In the genomic region with DNA sequence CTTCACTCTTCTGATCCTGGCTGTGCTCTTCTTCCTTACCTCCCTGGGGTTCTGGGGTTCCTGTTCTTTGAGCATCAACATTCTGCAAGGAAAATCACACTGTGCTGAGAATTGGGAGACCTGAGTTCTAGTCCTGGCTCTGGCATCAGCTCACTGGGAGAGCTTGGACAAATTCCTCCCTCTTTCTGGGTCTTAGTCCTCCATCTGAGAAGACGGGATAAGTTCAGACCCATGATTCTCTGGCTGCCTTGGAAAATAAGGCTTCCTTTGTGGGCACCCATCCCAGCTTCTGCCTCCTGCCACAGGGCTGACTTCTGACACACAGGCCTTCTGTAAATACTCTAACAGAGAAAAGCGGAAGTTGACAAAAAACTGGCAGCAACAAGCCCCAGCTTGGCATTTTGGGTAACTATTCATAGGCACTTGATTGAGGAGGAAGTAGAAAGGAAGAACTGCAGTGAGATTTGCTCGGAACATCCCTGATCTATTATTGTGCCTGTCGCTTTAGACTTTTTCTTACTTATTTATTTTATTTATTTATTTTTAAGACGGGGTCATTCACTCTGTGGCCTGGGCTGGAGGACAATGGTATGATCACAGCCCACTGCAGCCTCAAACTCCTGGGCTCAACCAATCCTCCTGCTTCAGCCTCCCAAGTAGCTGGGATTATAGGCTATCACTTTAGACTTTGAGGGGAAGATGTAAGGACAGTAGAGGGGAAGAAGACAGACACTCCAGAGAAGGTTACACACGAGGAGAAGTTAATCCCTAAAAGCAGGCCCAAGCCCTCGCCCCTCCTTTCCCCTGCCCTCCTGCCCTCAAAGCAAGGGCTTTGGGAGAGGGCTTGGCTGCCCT, we compare ENCODE assay signal across 1 cellular context.
A peak's percentile ranks its signal among the peaks of the same experiment; 100 is the strongest.
TF ChIP-seq lines count a peak whose summit lies in the region.

No MANE protein-coding gene starts in this region.

TF ChIP-seq in HepG2, 621 proteins besides CTCF, POLR2A, EP300 and RAD21 (continued from another document and continues in another):
- TF ChIP-seq PHF8 (CRISPR knock-in tag; IDR thresholded peaks at IDR 0.05) (peak; percentile 63), NFE2L2 (IDR thresholded peaks at IDR 0.05; ENCODE audit: low read length) (no peak), ZNF138 (CRISPR knock-in tag; IDR thresholded peaks at IDR 0.05; ENCODE audit: low read depth) (no peak), ZNF121 (CRISPR knock-in tag; IDR thresholded peaks at IDR 0.05) (no peak), IKZF4 (CRISPR knock-in tag; IDR thresholded peaks at IDR 0.05; ENCODE audit: borderline replicate concordance, low read depth, not compliant biosample characterization) (no peak), REXO4 (CRISPR knock-in tag; IDR thresholded peaks at IDR 0.05; ENCODE audit: borderline replicate concordance) (no peak), TCF7L2 (IDR thresholded peaks at IDR 0.05; ENCODE audit: low read depth, low read length) (no peak), SMAD1 (CRISPR knock-in tag; IDR thresholded peaks at IDR 0.05; ENCODE audit: borderline replicate concordance, low read depth) (no peak), ZFP62 (CRISPR knock-in tag; IDR thresholded peaks at IDR 0.05) (no peak), ZNF772 (CRISPR knock-in tag; IDR thresholded peaks at IDR 0.05) (no peak), ZNF143 (CRISPR knock-in tag; IDR thresholded peaks at IDR 0.05) (peak; percentile 82), CEBPB (IDR thresholded peaks at IDR 0.05; ENCODE audit: borderline replicate concordance, low read depth, low read length) (no peak), TEAD3 (CRISPR knock-in tag; optimal IDR thresholded peaks at IDR 0.05; ENCODE audit: borderline replicate concordance) (peak; percentile 35), DR1 (CRISPR knock-in tag; IDR thresholded peaks at IDR 0.05) (no peak), ZFP1 (CRISPR knock-in tag; IDR thresholded peaks at IDR 0.05) (no peak), NR2C2 (CRISPR knock-in tag; IDR thresholded peaks at IDR 0.05; ENCODE audit: borderline replicate concordance) (peak; percentile 43; the same call in 1 of the 2 replicates), ZNF264 (CRISPR knock-in tag; IDR thresholded peaks at IDR 0.05) (no peak), ARNT (IDR thresholded peaks at IDR 0.05) (no peak), HOXA5 (CRISPR knock-in tag; IDR thresholded peaks at IDR 0.05) (no peak), ZFP41 (CRISPR knock-in tag; IDR thresholded peaks at IDR 0.05; ENCODE audit: borderline replicate concordance) (no peak), PITX1 (CRISPR knock-in tag; IDR thresholded peaks at IDR 0.05) (no peak; the same call in 1 of the 2 replicates), SPEN (CRISPR knock-in tag; IDR thresholded peaks at IDR 0.05; ENCODE audit: low read depth) (no peak), ZBTB8A (CRISPR knock-in tag; IDR thresholded peaks at IDR 0.05; ENCODE audit: borderline replicate concordance, low read depth) (no peak), EHMT2 (IDR thresholded peaks at IDR 0.05; ENCODE audit: borderline replicate concordance, low read depth, low read length) (0 out of 2 replicates have a peak, but pooled peaks have one; percentile 33), GATAD1 (CRISPR knock-in tag; IDR thresholded peaks at IDR 0.05) (no peak)
- TF ChIP-seq, protein P1, sequence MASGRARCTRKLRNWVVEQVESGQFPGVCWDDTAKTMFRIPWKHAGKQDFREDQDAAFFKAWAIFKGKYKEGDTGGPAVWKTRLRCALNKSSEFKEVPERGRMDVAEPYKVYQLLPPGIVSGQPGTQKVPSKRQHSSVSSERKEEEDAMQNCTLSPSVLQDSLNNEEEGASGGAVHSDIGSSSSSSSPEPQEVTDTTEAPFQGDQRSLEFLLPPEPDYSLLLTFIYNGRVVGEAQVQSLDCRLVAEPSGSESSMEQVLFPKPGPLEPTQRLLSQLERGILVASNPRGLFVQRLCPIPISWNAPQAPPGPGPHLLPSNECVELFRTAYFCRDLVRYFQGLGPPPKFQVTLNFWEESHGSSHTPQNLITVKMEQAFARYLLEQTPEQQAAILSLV (CRISPR knock-in tag; IDR thresholded peaks at IDR 0.05; ENCODE audit: borderline replicate concordance), result no peak; the same call in 1 of the 2 replicates
- TF ChIP-seq, protein P2, sequence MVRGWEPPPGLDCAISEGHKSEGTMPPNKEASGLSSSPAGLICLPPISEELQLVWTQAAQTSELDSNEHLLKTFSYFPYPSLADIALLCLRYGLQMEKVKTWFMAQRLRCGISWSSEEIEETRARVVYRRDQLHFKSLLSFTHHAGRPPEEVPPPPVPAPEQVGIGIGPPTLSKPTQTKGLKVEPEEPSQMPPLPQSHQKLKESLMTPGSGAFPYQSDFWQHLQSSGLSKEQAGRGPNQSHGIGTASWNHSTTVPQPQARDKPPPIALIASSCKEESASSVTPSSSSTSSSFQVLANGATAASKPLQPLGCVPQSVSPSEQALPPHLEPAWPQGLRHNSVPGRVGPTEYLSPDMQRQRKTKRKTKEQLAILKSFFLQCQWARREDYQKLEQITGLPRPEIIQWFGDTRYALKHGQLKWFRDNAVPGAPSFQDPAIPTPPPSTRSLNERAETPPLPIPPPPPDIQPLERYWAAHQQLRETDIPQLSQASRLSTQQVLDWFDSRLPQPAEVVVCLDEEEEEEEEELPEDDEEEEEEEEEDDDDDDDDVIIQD (CRISPR knock-in tag; IDR thresholded peaks at IDR 0.05; ENCODE audit: low read depth), result peak; percentile 23; the same call in 1 of the 2 replicates
- TF ChIP-seq, protein P3, sequence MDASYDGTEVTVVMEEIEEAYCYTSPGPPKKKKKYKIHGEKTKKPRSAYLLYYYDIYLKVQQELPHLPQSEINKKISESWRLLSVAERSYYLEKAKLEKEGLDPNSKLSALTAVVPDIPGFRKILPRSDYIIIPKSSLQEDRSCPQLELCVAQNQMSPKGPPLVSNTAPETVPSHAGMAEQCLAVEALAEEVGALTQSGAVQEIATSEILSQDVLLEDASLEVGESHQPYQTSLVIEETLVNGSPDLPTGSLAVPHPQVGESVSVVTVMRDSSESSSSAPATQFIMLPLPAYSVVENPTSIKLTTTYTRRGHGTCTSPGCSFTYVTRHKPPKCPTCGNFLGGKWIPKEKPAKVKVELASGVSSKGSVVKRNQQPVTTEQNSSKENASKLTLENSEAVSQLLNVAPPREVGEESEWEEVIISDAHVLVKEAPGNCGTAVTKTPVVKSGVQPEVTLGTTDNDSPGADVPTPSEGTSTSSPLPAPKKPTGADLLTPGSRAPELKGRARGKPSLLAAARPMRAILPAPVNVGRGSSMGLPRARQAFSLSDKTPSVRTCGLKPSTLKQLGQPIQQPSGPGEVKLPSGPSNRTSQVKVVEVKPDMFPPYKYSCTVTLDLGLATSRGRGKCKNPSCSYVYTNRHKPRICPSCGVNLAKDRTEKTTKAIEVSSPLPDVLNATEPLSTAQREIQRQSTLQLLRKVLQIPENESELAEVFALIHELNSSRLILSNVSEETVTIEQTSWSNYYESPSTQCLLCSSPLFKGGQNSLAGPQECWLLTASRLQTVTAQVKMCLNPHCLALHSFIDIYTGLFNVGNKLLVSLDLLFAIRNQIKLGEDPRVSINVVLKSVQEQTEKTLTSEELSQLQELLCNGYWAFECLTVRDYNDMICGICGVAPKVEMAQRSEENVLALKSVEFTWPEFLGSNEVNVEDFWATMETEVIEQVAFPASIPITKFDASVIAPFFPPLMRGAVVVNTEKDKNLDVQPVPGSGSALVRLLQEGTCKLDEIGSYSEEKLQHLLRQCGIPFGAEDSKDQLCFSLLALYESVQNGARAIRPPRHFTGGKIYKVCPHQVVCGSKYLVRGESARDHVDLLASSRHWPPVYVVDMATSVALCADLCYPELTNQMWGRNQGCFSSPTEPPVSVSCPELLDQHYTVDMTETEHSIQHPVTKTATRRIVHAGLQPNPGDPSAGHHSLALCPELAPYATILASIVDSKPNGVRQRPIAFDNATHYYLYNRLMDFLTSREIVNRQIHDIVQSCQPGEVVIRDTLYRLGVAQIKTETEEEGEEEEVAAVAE (CRISPR knock-in tag; IDR thresholded peaks at IDR 0.05; ENCODE audit: borderline replicate concordance), result 0 out of 2 replicates have a peak, but pooled peaks have one; percentile 17
- TF ChIP-seq, protein P4, sequence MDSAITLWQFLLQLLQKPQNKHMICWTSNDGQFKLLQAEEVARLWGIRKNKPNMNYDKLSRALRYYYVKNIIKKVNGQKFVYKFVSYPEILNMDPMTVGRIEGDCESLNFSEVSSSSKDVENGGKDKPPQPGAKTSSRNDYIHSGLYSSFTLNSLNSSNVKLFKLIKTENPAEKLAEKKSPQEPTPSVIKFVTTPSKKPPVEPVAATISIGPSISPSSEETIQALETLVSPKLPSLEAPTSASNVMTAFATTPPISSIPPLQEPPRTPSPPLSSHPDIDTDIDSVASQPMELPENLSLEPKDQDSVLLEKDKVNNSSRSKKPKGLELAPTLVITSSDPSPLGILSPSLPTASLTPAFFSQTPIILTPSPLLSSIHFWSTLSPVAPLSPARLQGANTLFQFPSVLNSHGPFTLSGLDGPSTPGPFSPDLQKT (CRISPR knock-in tag; IDR thresholded peaks at IDR 0.05; ENCODE audit: borderline replicate concordance), result no peak
- TF ChIP-seq, protein P5, sequence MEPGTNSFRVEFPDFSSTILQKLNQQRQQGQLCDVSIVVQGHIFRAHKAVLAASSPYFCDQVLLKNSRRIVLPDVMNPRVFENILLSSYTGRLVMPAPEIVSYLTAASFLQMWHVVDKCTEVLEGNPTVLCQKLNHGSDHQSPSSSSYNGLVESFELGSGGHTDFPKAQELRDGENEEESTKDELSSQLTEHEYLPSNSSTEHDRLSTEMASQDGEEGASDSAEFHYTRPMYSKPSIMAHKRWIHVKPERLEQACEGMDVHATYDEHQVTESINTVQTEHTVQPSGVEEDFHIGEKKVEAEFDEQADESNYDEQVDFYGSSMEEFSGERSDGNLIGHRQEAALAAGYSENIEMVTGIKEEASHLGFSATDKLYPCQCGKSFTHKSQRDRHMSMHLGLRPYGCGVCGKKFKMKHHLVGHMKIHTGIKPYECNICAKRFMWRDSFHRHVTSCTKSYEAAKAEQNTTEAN (CRISPR knock-in tag; conservative IDR thresholded peaks at IDR 0.05), result no peak
- TF ChIP-seq, protein P6, sequence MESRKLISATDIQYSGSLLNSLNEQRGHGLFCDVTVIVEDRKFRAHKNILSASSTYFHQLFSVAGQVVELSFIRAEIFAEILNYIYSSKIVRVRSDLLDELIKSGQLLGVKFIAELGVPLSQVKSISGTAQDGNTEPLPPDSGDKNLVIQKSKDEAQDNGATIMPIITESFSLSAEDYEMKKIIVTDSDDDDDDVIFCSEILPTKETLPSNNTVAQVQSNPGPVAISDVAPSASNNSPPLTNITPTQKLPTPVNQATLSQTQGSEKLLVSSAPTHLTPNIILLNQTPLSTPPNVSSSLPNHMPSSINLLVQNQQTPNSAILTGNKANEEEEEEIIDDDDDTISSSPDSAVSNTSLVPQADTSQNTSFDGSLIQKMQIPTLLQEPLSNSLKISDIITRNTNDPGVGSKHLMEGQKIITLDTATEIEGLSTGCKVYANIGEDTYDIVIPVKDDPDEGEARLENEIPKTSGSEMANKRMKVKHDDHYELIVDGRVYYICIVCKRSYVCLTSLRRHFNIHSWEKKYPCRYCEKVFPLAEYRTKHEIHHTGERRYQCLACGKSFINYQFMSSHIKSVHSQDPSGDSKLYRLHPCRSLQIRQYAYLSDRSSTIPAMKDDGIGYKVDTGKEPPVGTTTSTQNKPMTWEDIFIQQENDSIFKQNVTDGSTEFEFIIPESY (CRISPR knock-in tag; IDR thresholded peaks at IDR 0.05), result no peak
- TF ChIP-seq, protein P7, sequence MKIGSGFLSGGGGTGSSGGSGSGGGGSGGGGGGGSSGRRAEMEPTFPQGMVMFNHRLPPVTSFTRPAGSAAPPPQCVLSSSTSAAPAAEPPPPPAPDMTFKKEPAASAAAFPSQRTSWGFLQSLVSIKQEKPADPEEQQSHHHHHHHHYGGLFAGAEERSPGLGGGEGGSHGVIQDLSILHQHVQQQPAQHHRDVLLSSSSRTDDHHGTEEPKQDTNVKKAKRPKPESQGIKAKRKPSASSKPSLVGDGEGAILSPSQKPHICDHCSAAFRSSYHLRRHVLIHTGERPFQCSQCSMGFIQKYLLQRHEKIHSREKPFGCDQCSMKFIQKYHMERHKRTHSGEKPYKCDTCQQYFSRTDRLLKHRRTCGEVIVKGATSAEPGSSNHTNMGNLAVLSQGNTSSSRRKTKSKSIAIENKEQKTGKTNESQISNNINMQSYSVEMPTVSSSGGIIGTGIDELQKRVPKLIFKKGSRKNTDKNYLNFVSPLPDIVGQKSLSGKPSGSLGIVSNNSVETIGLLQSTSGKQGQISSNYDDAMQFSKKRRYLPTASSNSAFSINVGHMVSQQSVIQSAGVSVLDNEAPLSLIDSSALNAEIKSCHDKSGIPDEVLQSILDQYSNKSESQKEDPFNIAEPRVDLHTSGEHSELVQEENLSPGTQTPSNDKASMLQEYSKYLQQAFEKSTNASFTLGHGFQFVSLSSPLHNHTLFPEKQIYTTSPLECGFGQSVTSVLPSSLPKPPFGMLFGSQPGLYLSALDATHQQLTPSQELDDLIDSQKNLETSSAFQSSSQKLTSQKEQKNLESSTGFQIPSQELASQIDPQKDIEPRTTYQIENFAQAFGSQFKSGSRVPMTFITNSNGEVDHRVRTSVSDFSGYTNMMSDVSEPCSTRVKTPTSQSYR (CRISPR knock-in tag; IDR thresholded peaks at IDR 0.05; ENCODE audit: borderline replicate concordance), result no peak
- TF ChIP-seq, protein P8, sequence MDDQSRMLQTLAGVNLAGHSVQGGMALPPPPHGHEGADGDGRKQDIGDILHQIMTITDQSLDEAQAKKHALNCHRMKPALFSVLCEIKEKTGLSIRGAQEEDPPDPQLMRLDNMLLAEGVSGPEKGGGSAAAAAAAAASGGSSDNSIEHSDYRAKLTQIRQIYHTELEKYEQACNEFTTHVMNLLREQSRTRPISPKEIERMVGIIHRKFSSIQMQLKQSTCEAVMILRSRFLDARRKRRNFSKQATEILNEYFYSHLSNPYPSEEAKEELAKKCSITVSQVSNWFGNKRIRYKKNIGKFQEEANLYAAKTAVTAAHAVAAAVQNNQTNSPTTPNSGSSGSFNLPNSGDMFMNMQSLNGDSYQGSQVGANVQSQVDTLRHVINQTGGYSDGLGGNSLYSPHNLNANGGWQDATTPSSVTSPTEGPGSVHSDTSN (CRISPR knock-in tag; IDR thresholded peaks at IDR 0.05; ENCODE audit: borderline replicate concordance), result no peak
- TF ChIP-seq, protein P9, sequence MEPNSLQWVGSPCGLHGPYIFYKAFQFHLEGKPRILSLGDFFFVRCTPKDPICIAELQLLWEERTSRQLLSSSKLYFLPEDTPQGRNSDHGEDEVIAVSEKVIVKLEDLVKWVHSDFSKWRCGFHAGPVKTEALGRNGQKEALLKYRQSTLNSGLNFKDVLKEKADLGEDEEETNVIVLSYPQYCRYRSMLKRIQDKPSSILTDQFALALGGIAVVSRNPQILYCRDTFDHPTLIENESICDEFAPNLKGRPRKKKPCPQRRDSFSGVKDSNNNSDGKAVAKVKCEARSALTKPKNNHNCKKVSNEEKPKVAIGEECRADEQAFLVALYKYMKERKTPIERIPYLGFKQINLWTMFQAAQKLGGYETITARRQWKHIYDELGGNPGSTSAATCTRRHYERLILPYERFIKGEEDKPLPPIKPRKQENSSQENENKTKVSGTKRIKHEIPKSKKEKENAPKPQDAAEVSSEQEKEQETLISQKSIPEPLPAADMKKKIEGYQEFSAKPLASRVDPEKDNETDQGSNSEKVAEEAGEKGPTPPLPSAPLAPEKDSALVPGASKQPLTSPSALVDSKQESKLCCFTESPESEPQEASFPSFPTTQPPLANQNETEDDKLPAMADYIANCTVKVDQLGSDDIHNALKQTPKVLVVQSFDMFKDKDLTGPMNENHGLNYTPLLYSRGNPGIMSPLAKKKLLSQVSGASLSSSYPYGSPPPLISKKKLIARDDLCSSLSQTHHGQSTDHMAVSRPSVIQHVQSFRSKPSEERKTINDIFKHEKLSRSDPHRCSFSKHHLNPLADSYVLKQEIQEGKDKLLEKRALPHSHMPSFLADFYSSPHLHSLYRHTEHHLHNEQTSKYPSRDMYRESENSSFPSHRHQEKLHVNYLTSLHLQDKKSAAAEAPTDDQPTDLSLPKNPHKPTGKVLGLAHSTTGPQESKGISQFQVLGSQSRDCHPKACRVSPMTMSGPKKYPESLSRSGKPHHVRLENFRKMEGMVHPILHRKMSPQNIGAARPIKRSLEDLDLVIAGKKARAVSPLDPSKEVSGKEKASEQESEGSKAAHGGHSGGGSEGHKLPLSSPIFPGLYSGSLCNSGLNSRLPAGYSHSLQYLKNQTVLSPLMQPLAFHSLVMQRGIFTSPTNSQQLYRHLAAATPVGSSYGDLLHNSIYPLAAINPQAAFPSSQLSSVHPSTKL (CRISPR knock-in tag; IDR thresholded peaks at IDR 0.05), result peak; percentile 66
